In genomic region chr3:38164966-38165721, GRCh38 we compare ENCODE assay signal across 8 cellular contexts. TPM values are rescaled to one million over a fixed set of nuclear protein-coding genes. Genes with fewer than 3 reads are reported as not detected.
A peak's percentile ranks its signal among the peaks of the same experiment; 100 is the strongest.
DNase-seq lines count a peak whose midpoint lies in the region; ATAC-seq and TF ChIP-seq lines count a peak whose summit lies in the region.

TSS of gene OXSR1 (plus strand) at chr3:38165537. CDS start at chr3:38165877, 340 bp downstream.

- H3K27ac ChIP-seq in Karpas-422 (ENCODE audit: low read length) (peak within 1 kb of the TSS; percentile 79), esophagus muscularis mucosa (replicated peaks in 1 of 4) (peak within 1 kb of the TSS; percentile 97 to 98 (median 97)), muscle layer of duodenum (ENCODE audit: low read length) (peak within 1 kb of the TSS; percentile 99)

- WGBS in esophagus muscularis mucosa, result under 1% methylated on average over 40 of the region's 57 CpGs

- TF ChIP-seq CTCF in esophagus muscularis mucosa (IDR thresholded peaks at IDR 0.05), result no peak

- peaks cover 47% of the 10 kb centered on the region for H3K79me2 ChIP-seq in Karpas-422 (ENCODE audit: low read length)

- TF ChIP-seq EP300 in esophagus muscularis mucosa (IDR thresholded peaks at IDR 0.05), result peak; percentile 15

- peak within 1 kb of the TSS; percentile 77; the same call in 1 of the 2 replicates for H2AFZ ChIP-seq in Karpas-422 (ENCODE audit: low read length)

- ATAC-seq in GM21786 (IDR thresholded peaks at IDR 0.05; ENCODE audit: unreplicated experiment), result peak; percentile 93

- H3K4me1 ChIP-seq in Karpas-422 (ENCODE audit: low read length), result peaks cover 37% of the 10 kb centered on the region
- peaks cover 14 to 45% (median 43%) of the 10 kb centered on the region in 4 donors for H3K4me1 ChIP-seq in esophagus muscularis mucosa
- H3K4me1 ChIP-seq in muscle layer of duodenum (ENCODE audit: control insufficient read depth in 1 of 2, insufficient read depth in 2 of 2, low read length in 2 of 2), result peaks cover 0 to 10% of the 10 kb centered on the region in 2 donors

- peak; percentile 85 for TF ChIP-seq POLR2A in esophagus muscularis mucosa (IDR thresholded peaks at IDR 0.05; ENCODE audit: low read depth)

- peaks cover 3% of the 10 kb centered on the region; the same call in 1 of the 2 replicates for H4K20me1 ChIP-seq in Karpas-422 (ENCODE audit: insufficient read depth, low read depth, low read length)

- H3K9ac ChIP-seq in Karpas-422 (ENCODE audit: low read length), result peak within 1 kb of the TSS; percentile 92

- intact Hi-C loops in esophagus muscularis mucosa (cut with DNase I), result loop anchor here (2.0 kb wide), 1 partner anchor 26 kb away; the partner anchor contains the start of gene MYD88

- H3K4me2 ChIP-seq in Karpas-422 (ENCODE audit: low read depth, low read length, poor library complexity, severe bottlenecking), result peak within 1 kb of the TSS; percentile 68

- H3K36me3 ChIP-seq in Karpas-422 (ENCODE audit: insufficient read depth, low read length) (peaks cover 4% of the 10 kb centered on the region; the same call in 1 of the 2 replicates), esophagus muscularis mucosa (no peaks in the 10 kb centered on the region), muscle layer of duodenum (ENCODE audit: control insufficient read depth in 1 of 2, insufficient read depth in 2 of 2, low read length in 2 of 2) (peaks cover 0 to 5% of the 10 kb centered on the region in 2 donors)

- H3K9me3 ChIP-seq in Karpas-422 (ENCODE audit: low read length) (no peaks in the 10 kb centered on the region), esophagus muscularis mucosa (no peaks in the 10 kb centered on the region), muscle layer of duodenum (ENCODE audit: control insufficient read depth in 1 of 2, low read length in 2 of 2) (no peaks in the 10 kb centered on the region)

- H3K27me3 ChIP-seq in Karpas-422 (ENCODE audit: low read length), result no peaks in the 10 kb centered on the region
- no peaks in the 10 kb centered on the region for H3K27me3 ChIP-seq in esophagus muscularis mucosa
- no peaks in the 10 kb centered on the region for H3K27me3 ChIP-seq in muscle layer of duodenum (ENCODE audit: low read depth, low read length)

- DNase-seq in DMS79 (lab: John Stamatoyannopoulos, UW) (peak; percentile 92), Karpas-422 (peak; percentile 100), RKO (ENCODE audit: low spot score) (peak; percentile 100), activated T-helper 1 cell treated with Interleukin-2 at 50 U/mL for 16 hours (ENCODE audit: low read depth) (peak; percentile 91), esophagus muscularis mucosa (ENCODE audit: extremely low spot score) (peak; percentile 100)
- DNase-seq in stimulated activated CD8-positive, alpha-beta memory T cell treated with anti-CD3 and anti-CD28 coated beads, Interleukin-7, amount 100 ng/mL, for 4 hours (ENCODE audit: low read depth in 2 of 2), result peak; percentile 95 to 98

- H3K9me2 ChIP-seq in Karpas-422 (replicated peaks; ENCODE audit: insufficient read depth, low read length), result no peaks in the 10 kb centered on the region

- H3K4me3 ChIP-seq in Karpas-422 (ENCODE audit: low read length), result peak within 1 kb of the TSS; percentile 89
- H3K4me3 ChIP-seq in esophagus muscularis mucosa, result peak within 1 kb of the TSS; percentile 86 to 99 (median 92)
- H3K4me3 ChIP-seq in muscle layer of duodenum (ENCODE audit: low read depth in 1 of 2, low read length in 2 of 2), result peak within 1 kb of the TSS; percentile 77 to 83

RNA-seq across cellular contexts. Expression of gene OXSR1, which starts in this region (rescaled TPM):
- 42.7 and 55.3 TPM in 2 replicates for total RNA-seq in Karpas-422 (2014; rRNA removed; shearing (Covaris generic); ENCODE audit: low replicate concordance)
- 10 to 100 TPM; 27.0 to 46.7 (median 32.9) TPM for total RNA-seq in esophagus muscularis mucosa

Comparison
In these comparisons a context has a peak if more than half of its experiments do, and no peak if none do; other contexts are left out.
1. Peak in every context shown above with its lines: DNase-seq, ATAC-seq, H3K4me3 ChIP-seq and H3K27ac ChIP-seq.